1 cellular context compared by ENCODE assay signal in genomic region chr21:41879190-41879998, GRCh38.
TF ChIP-seq lines count a peak whose summit lies in the region.

A gene with protein sequence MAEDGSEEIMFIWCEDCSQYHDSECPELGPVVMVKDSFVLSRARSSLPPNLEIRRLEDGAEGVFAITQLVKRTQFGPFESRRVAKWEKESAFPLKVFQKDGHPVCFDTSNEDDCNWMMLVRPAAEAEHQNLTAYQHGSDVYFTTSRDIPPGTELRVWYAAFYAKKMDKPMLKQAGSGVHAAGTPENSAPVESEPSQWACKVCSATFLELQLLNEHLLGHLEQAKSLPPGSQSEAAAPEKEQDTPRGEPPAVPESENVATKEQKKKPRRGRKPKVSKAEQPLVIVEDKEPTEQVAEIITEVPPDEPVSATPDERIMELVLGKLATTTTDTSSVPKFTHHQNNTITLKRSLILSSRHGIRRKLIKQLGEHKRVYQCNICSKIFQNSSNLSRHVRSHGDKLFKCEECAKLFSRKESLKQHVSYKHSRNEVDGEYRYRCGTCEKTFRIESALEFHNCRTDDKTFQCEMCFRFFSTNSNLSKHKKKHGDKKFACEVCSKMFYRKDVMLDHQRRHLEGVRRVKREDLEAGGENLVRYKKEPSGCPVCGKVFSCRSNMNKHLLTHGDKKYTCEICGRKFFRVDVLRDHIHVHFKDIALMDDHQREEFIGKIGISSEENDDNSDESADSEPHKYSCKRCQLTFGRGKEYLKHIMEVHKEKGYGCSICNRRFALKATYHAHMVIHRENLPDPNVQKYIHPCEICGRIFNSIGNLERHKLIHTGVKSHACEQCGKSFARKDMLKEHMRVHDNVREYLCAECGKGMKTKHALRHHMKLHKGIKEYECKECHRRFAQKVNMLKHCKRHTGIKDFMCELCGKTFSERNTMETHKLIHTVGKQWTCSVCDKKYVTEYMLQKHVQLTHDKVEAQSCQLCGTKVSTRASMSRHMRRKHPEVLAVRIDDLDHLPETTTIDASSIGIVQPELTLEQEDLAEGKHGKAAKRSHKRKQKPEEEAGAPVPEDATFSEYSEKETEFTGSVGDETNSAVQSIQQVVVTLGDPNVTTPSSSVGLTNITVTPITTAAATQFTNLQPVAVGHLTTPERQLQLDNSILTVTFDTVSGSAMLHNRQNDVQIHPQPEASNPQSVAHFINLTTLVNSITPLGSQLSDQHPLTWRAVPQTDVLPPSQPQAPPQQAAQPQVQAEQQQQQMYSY (minus strand): TSS chr21:41879344. CDS start chr21:41860363, 18,981 bp downstream.

TF ChIP-seq in HepG2, 621 proteins besides CTCF, POLR2A, EP300 and RAD21 (continued from another document and continues in another):
- TF ChIP-seq, protein P1, sequence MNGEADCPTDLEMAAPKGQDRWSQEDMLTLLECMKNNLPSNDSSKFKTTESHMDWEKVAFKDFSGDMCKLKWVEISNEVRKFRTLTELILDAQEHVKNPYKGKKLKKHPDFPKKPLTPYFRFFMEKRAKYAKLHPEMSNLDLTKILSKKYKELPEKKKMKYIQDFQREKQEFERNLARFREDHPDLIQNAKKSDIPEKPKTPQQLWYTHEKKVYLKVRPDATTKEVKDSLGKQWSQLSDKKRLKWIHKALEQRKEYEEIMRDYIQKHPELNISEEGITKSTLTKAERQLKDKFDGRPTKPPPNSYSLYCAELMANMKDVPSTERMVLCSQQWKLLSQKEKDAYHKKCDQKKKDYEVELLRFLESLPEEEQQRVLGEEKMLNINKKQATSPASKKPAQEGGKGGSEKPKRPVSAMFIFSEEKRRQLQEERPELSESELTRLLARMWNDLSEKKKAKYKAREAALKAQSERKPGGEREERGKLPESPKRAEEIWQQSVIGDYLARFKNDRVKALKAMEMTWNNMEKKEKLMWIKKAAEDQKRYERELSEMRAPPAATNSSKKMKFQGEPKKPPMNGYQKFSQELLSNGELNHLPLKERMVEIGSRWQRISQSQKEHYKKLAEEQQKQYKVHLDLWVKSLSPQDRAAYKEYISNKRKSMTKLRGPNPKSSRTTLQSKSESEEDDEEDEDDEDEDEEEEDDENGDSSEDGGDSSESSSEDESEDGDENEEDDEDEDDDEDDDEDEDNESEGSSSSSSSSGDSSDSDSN (CRISPR knock-in tag; IDR thresholded peaks at IDR 0.05): peak; percentile 48; the same call in 1 of the 2 replicates
- TF ChIP-seq TBX2 (CRISPR knock-in tag; IDR thresholded peaks at IDR 0.05; ENCODE audit: borderline replicate concordance) (0 out of 2 replicates have a peak, but pooled peaks have one; percentile 24), AGO2 (optimal IDR thresholded peaks at IDR 0.05; ENCODE audit: low read depth, low read length) (peak; percentile 76), RBM39 (IDR thresholded peaks at IDR 0.05; ENCODE audit: low read depth, low read length, poor library complexity, severe bottlenecking) (peak; percentile 42), KLF11 (CRISPR knock-in tag; IDR thresholded peaks at IDR 0.05) (0 out of 2 replicates have a peak, but pooled peaks have one; percentile 36), ZNF644 (CRISPR knock-in tag; IDR thresholded peaks at IDR 0.05; ENCODE audit: low read depth) (no peak), KLF16 (CRISPR knock-in tag; IDR thresholded peaks at IDR 0.05) (no peak), NCOR1 (IDR thresholded peaks at IDR 0.05; ENCODE audit: borderline replicate concordance, low read length) (no peak), YY1 (IDR thresholded peaks at IDR 0.05; ENCODE audit: insufficient read depth, insufficient replicate concordance, low read depth, low read length) (peak; percentile 44), SATB2 (CRISPR knock-in tag; IDR thresholded peaks at IDR 0.05) (no peak; the same call in 1 of the 2 replicates), TRIM24 (CRISPR knock-in tag; IDR thresholded peaks at IDR 0.05) (no peak), PAWR (CRISPR knock-in tag; IDR thresholded peaks at IDR 0.05; ENCODE audit: borderline replicate concordance) (no peak), MXI1 (IDR thresholded peaks at IDR 0.05; ENCODE audit: borderline replicate concordance, low read depth, low read length) (peak; percentile 34; the same call in 1 of the 3 replicates), SNRNP70 (IDR thresholded peaks at IDR 0.05; ENCODE audit: low read depth, low read length) (no peak), ZNF615 (CRISPR knock-in tag; IDR thresholded peaks at IDR 0.05; ENCODE audit: borderline replicate concordance) (no peak), ISX (CRISPR knock-in tag; conservative IDR thresholded peaks at IDR 0.05) (no peak), SPEN (CRISPR knock-in tag; IDR thresholded peaks at IDR 0.05; ENCODE audit: low read depth) (peak; percentile 28; the same call in 1 of the 2 replicates), ZNF83 (CRISPR knock-in tag; IDR thresholded peaks at IDR 0.05; ENCODE audit: borderline replicate concordance) (no peak), GFI1 (CRISPR knock-in tag; IDR thresholded peaks at IDR 0.05; ENCODE audit: borderline replicate concordance) (no peak), ZNF574 (CRISPR knock-in tag; IDR thresholded peaks at IDR 0.05) (no peak), ZFP62 (CRISPR knock-in tag; IDR thresholded peaks at IDR 0.05) (no peak), GABPA (IDR thresholded peaks at IDR 0.05; ENCODE audit: low read depth, low read length) (peak; percentile 84), GABPA (CRISPR knock-in tag; IDR thresholded peaks at IDR 0.05; ENCODE audit: low read depth) (peak; percentile 86), ZNF549 (CRISPR knock-in tag; IDR thresholded peaks at IDR 0.05) (no peak), ZNF792 (CRISPR knock-in tag; IDR thresholded peaks at IDR 0.05) (no peak), HOXA9 (CRISPR knock-in tag; IDR thresholded peaks at IDR 0.05; ENCODE audit: borderline replicate concordance) (no peak), KMT2B (CRISPR knock-in tag; IDR thresholded peaks at IDR 0.05) (no peak), DMTF1 (CRISPR knock-in tag; IDR thresholded peaks at IDR 0.05) (no peak), ZNF572 (CRISPR knock-in tag; IDR thresholded peaks at IDR 0.05) (no peak), RXRB (CRISPR knock-in tag; IDR thresholded peaks at IDR 0.05; ENCODE audit: borderline replicate concordance) (no peak), ZNF577 (CRISPR knock-in tag; IDR thresholded peaks at IDR 0.05; ENCODE audit: borderline replicate concordance, low read depth) (no peak), SMARCE1 (IDR thresholded peaks at IDR 0.05; ENCODE audit: borderline replicate concordance) (no peak), CREM (IDR thresholded peaks at IDR 0.05) (no peak), CREM (CRISPR knock-in tag; IDR thresholded peaks at IDR 0.05) (no peak), ZNF891 (CRISPR knock-in tag; IDR thresholded peaks at IDR 0.05) (peak; percentile 36; the same call in 1 of the 2 replicates), ZNF10 (CRISPR knock-in tag; IDR thresholded peaks at IDR 0.05; ENCODE audit: borderline replicate concordance, low read depth) (no peak), SNAPC2 (CRISPR knock-in tag; IDR thresholded peaks at IDR 0.05) (no peak), ZBTB7A (CRISPR knock-in tag; IDR thresholded peaks at IDR 0.05) (no peak), GABPB1 (CRISPR knock-in tag; IDR thresholded peaks at IDR 0.05) (peak; percentile 89), ZNF558 (CRISPR knock-in tag; IDR thresholded peaks at IDR 0.05; ENCODE audit: borderline replicate concordance) (0 out of 2 replicates have a peak, but pooled peaks have one; percentile 38), ZNF768 (CRISPR knock-in tag; IDR thresholded peaks at IDR 0.05) (no peak; the same call in 1 of the 2 replicates)
- TF ChIP-seq, protein P2, sequence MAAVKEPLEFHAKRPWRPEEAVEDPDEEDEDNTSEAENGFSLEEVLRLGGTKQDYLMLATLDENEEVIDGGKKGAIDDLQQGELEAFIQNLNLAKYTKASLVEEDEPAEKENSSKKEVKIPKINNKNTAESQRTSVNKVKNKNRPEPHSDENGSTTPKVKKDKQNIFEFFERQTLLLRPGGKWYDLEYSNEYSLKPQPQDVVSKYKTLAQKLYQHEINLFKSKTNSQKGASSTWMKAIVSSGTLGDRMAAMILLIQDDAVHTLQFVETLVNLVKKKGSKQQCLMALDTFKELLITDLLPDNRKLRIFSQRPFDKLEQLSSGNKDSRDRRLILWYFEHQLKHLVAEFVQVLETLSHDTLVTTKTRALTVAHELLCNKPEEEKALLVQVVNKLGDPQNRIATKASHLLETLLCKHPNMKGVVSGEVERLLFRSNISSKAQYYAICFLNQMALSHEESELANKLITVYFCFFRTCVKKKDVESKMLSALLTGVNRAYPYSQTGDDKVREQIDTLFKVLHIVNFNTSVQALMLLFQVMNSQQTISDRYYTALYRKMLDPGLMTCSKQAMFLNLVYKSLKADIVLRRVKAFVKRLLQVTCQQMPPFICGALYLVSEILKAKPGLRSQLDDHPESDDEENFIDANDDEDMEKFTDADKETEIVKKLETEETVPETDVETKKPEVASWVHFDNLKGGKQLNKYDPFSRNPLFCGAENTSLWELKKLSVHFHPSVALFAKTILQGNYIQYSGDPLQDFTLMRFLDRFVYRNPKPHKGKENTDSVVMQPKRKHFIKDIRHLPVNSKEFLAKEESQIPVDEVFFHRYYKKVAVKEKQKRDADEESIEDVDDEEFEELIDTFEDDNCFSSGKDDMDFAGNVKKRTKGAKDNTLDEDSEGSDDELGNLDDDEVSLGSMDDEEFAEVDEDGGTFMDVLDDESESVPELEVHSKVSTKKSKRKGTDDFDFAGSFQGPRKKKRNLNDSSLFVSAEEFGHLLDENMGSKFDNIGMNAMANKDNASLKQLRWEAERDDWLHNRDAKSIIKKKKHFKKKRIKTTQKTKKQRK (IDR thresholded peaks at IDR 0.05; ENCODE audit: low read length): no peak
- TF ChIP-seq, protein P3, sequence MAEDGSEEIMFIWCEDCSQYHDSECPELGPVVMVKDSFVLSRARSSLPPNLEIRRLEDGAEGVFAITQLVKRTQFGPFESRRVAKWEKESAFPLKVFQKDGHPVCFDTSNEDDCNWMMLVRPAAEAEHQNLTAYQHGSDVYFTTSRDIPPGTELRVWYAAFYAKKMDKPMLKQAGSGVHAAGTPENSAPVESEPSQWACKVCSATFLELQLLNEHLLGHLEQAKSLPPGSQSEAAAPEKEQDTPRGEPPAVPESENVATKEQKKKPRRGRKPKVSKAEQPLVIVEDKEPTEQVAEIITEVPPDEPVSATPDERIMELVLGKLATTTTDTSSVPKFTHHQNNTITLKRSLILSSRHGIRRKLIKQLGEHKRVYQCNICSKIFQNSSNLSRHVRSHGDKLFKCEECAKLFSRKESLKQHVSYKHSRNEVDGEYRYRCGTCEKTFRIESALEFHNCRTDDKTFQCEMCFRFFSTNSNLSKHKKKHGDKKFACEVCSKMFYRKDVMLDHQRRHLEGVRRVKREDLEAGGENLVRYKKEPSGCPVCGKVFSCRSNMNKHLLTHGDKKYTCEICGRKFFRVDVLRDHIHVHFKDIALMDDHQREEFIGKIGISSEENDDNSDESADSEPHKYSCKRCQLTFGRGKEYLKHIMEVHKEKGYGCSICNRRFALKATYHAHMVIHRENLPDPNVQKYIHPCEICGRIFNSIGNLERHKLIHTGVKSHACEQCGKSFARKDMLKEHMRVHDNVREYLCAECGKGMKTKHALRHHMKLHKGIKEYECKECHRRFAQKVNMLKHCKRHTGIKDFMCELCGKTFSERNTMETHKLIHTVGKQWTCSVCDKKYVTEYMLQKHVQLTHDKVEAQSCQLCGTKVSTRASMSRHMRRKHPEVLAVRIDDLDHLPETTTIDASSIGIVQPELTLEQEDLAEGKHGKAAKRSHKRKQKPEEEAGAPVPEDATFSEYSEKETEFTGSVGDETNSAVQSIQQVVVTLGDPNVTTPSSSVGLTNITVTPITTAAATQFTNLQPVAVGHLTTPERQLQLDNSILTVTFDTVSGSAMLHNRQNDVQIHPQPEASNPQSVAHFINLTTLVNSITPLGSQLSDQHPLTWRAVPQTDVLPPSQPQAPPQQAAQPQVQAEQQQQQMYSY (CRISPR knock-in tag; IDR thresholded peaks at IDR 0.05): peak; percentile 96
- TF ChIP-seq, protein P4, sequence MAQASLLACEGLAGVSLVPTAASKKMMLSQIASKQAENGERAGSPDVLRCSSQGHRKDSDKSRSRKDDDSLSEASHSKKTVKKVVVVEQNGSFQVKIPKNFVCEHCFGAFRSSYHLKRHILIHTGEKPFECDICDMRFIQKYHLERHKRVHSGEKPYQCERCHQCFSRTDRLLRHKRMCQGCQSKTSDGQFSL (CRISPR knock-in tag; IDR thresholded peaks at IDR 0.05): no peak
